In genomic region chr11:15104166-15104565, GRCh38 we compare ENCODE assay signal across 26 cellular contexts. TPM values are rescaled to one million over a fixed set of nuclear protein-coding genes. Genes with fewer than 3 reads are reported as not detected.
DNase-seq lines count a peak whose midpoint lies in the region; ATAC-seq and TF ChIP-seq lines count a peak whose summit lies in the region.
"Had no signal": no experiment of that assay in that cellular context is flagged by ENCODE, and none has a peak within 500 bp of the region (broad histone marks: within the 10 kb centered on the region; RNA-seq: fewer than 3 reads in every experiment).

No MANE protein-coding gene starts in this region.

- peaks cover 41% of the 10 kb centered on the region for H3K4me1 ChIP-seq in mammary epithelial cell (ENCODE audit: insufficient read depth, low read length)
- no peaks in the 10 kb centered on the region for H3K4me1 ChIP-seq in breast epithelium

- H4K20me1 ChIP-seq in mammary epithelial cell (ENCODE audit: insufficient read depth, low read length), result no peaks in the 10 kb centered on the region
- H4K20me1 ChIP-seq: BLaER1 treated with 17β-estradiol and CSF1 and Interleukin-3, amounts not matched to agents 10 nM and 100 nM had no signal

- POLR2A ChIA-PET in HEK293T (lab: Yijun Ruan, JAX), result no interaction called here

- no TSS peak for BruUV-seq in mammary epithelial cell (replicated peaks; lab: Mats Ljungman, UMichigan)

- H3K27ac ChIP-seq in mammary epithelial cell (ENCODE audit: insufficient read depth, low read depth, low read length) (no peak overlapping the region), breast epithelium (no peak overlapping the region)
- H3K27ac ChIP-seq: 22Rv1; BLaER1 treated with 17β-estradiol and CSF1 and Interleukin-3, amounts not matched to agents 10 nM and 100 nM; KMS-11 had no signal

- ATAC-seq in HG02970 (IDR thresholded peaks at IDR 0.05; ENCODE audit: low FRiP score, unreplicated experiment), result no peak
- ATAC-seq: CD8-positive, alpha-beta T cell; Panc1 had no signal

- WGBS in mammary epithelial cell (ENCODE audit: low coverage, missing lambda C conversion rate), result 100% methylated on average over 2 of the region's 2 CpGs
- WGBS in lower leg skin, 2 donors, result 91 to 93% methylated on average over 2 of the region's 2 CpGs

- TF ChIP-seq POLR2A in breast epithelium (IDR thresholded peaks at IDR 0.05) (no peak), lower leg skin (IDR thresholded peaks at IDR 0.05) (no peak)

- DNase-seq in mammary epithelial cell, result peak; percentile 21
- no peak for DNase-seq in breast epithelium (ENCODE audit: low spot score in 2 of 2)
- DNase-seq in amniotic epithelial cell (ENCODE audit: low read depth), result peak; percentile 19
- DNase-seq in iris pigment epithelial cell (ENCODE audit: low read depth), result peak; percentile 34
- DNase-seq in lower leg skin (ENCODE audit: low spot score in 2 of 2), result no peak
- DNase-seq in NOMO-1 treated with DMSO at 0.1 percent for 48 hours (lab: John Stamatoyannopoulos, UW; ENCODE audit: unreplicated experiment), result no peak
- no peak for DNase-seq in HEK293T (ENCODE audit: extremely low spot score)
- DNase-seq: ACHN; CD8-positive, alpha-beta T cell; DMS153; NCI-H1105; NCI-H1694; NCI-H2081; NCI-H2171; NCI-H345; NCI-H524; NCI-H774; NK-92 treated with Interleukin-12 subunit alpha and Interleukin-12 subunit beta, amount 100 ng/mL, for 24 hours; SIG-M5; SK-N-SH had no signal

- H3K27me3 ChIP-seq in mammary epithelial cell (ENCODE audit: insufficient read depth, low read length), result no peaks in the 10 kb centered on the region
- no peaks in the 10 kb centered on the region for H3K27me3 ChIP-seq in breast epithelium
- H3K27me3 ChIP-seq: BLaER1 treated with 17β-estradiol and CSF1 and Interleukin-3, amounts not matched to agents 10 nM and 100 nM had no signal

- dilution Hi-C loops in mammary epithelial cell (cut with HindIII; ENCODE audit: low sequenced_read_pairs), result loop anchor here (5.0 kb wide), 2 partner anchors 38 to 93 kb away; no protein-coding TSS in a partner anchor

- H3K4me3 ChIP-seq in mammary epithelial cell (replicated peaks in 1 of 3; ENCODE audit: insufficient read depth in 1 of 3, low read depth in 2 of 3, low read length in 3 of 3) (no peak overlapping the region), breast epithelium (no peak overlapping the region), lower leg skin (ENCODE audit: low read depth, poor library complexity, severe bottlenecking) (no peak overlapping the region)
- H3K4me3 ChIP-seq: BLaER1 treated with 17β-estradiol and CSF1 and Interleukin-3, amounts not matched to agents 10 nM and 100 nM had no signal

- no peak for TF ChIP-seq CTCF in mammary epithelial cell (conservative IDR thresholded peaks at IDR 0.05 in 1 of 2, IDR thresholded peaks at IDR 0.05 in 1 of 2; ENCODE audit: extremely low read depth in 1 of 2, insufficient read depth in 1 of 2, low read depth in 1 of 2, low read length in 2 of 2)
- no peak for TF ChIP-seq CTCF in breast epithelium (IDR thresholded peaks at IDR 0.05)
- no peak for TF ChIP-seq CTCF in lower leg skin (IDR thresholded peaks at IDR 0.05)

- CTCF ChIA-PET in mammary epithelial cell (lab: Charles Lee; ENCODE audit: low non-redundant PET) (interaction anchor here (0.5 kb wide), 1 partner anchor 54 kb away, joined by 3 read pairs; no protein-coding TSS in a partner anchor), HEK293T (lab: Yijun Ruan, JAX) (no interaction called here)

- H3K9me3 ChIP-seq in mammary epithelial cell (replicated peaks; ENCODE audit: insufficient read depth, low read length) (no peaks in the 10 kb centered on the region), breast epithelium (no peaks in the 10 kb centered on the region)
- H3K9me3 ChIP-seq: SK-N-SH had no signal

- no peaks in the 10 kb centered on the region for H3K79me2 ChIP-seq in mammary epithelial cell (ENCODE audit: insufficient read depth, low read length)

- no peak overlapping the region for H3K9ac ChIP-seq in mammary epithelial cell (ENCODE audit: insufficient read depth, low read length)
- H3K9ac ChIP-seq: BLaER1 treated with 17β-estradiol and CSF1 and Interleukin-3, amounts not matched to agents 10 nM and 100 nM; KMS-11; SK-N-SH had no signal

- H3K36me3 ChIP-seq in mammary epithelial cell (ENCODE audit: insufficient read depth, low read length) (no peaks in the 10 kb centered on the region), breast epithelium (no peaks in the 10 kb centered on the region)
- H3K36me3 ChIP-seq: BLaER1 treated with 17β-estradiol and CSF1 and Interleukin-3, amounts not matched to agents 10 nM and 100 nM had no signal

- H3K4me2 ChIP-seq in mammary epithelial cell (ENCODE audit: insufficient read depth, low read depth, low read length), result no peak overlapping the region
- H3K4me2 ChIP-seq: BLaER1 treated with 17β-estradiol and CSF1 and Interleukin-3, amounts not matched to agents 10 nM and 100 nM; KMS-11; SK-N-SH had no signal

- in situ Hi-C loops in mammary epithelial cell (cut with MboI; ENCODE audit: low sequenced_read_pairs in 2 of 2), result loop anchor here (5.0 to 10.0 kb wide), 3 partner anchors 53 to 108 kb away; no protein-coding TSS in a partner anchor

- intact Hi-C loops in mammary epithelial cell (cut with micrococcal nuclease) (loop anchor here (10.0 kb wide), 1 partner anchor 1511 kb away; no protein-coding TSS in a partner anchor), breast epithelium (cut with DNase I; ENCODE audit: low total_unique reads) (loop anchor here (10.0 kb wide), 1 partner anchor 101 kb away; no protein-coding TSS in a partner anchor), lower leg skin (cut with DNase I; ENCODE audit: low total_unique reads) (no loop called here)

- H2AFZ ChIP-seq in mammary epithelial cell (ENCODE audit: low read depth, low read length), result no peak overlapping the region

TF ChIP-seq in HEK293T, 16 proteins besides CTCF, POLR2A, EP300 and RAD21:
- TF ChIP-seq NFRKB (IDR thresholded peaks at IDR 0.05), result no peak
- no peak for TF ChIP-seq ARNT (IDR thresholded peaks at IDR 0.05)
- TF ChIP-seq SP1 (IDR thresholded peaks at IDR 0.05), result no peak
- no peak for TF ChIP-seq FOXA1 (IDR thresholded peaks at IDR 0.05)
- no peak for TF ChIP-seq L3MBTL2 (conservative IDR thresholded peaks at IDR 0.05)
- TF ChIP-seq BHLHE40 (IDR thresholded peaks at IDR 0.05; ENCODE audit: borderline replicate concordance), result no peak
- TF ChIP-seq, protein P1, sequence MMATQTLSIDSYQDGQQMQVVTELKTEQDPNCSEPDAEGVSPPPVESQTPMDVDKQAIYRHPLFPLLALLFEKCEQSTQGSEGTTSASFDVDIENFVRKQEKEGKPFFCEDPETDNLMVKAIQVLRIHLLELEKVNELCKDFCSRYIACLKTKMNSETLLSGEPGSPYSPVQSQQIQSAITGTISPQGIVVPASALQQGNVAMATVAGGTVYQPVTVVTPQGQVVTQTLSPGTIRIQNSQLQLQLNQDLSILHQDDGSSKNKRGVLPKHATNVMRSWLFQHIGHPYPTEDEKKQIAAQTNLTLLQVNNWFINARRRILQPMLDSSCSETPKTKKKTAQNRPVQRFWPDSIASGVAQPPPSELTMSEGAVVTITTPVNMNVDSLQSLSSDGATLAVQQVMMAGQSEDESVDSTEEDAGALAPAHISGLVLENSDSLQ (IDR thresholded peaks at IDR 0.05), result no peak
- TF ChIP-seq CTBP1 (IDR thresholded peaks at IDR 0.05; ENCODE audit: borderline replicate concordance), result no peak
- no peak for TF ChIP-seq FOXK2 (IDR thresholded peaks at IDR 0.05)
- no peak for TF ChIP-seq SUZ12 (IDR thresholded peaks at IDR 0.05)
- TF ChIP-seq FOXM1 (IDR thresholded peaks at IDR 0.05; ENCODE audit: borderline replicate concordance), result no peak
- TF ChIP-seq ZNF384 (IDR thresholded peaks at IDR 0.05), result no peak
- TF ChIP-seq TARDBP (IDR thresholded peaks at IDR 0.05), result no peak
- TF ChIP-seq LEF1 (IDR thresholded peaks at IDR 0.05; ENCODE audit: borderline replicate concordance), result no peak
- no peak for TF ChIP-seq HDGF (IDR thresholded peaks at IDR 0.05; ENCODE audit: borderline replicate concordance)
- no peak for TF ChIP-seq ELF4 (IDR thresholded peaks at IDR 0.05)
TF ChIP-seq in HEK293T: peak in this region for 0.

RNA-seq across cellular contexts. Expression of gene INSC, which starts 10.6 kb away (rescaled TPM):
- total RNA-seq in mammary epithelial cell (1 to 10 TPM in 1 of 2 donors, under 1 TPM in 1; 0.67 to 2.0 TPM), breast epithelium (under 1 TPM in 2 of 3 donors, not detected in 1; 0.33 to 0.88 TPM), lower leg skin (under 1 TPM in 2 of 4 donors, not detected in 2; 0.23 to 0.27 TPM)
- polyA plus RNA-seq in mammary epithelial cell, result 0.63 TPM
- 15.4 TPM for polyA minus RNA-seq in mammary epithelial cell
- total RNA-seq: CD8-positive, alpha-beta T cell; Daoy had no signal
- polyA plus RNA-seq: SK-N-SH had no signal

RNA-seq across cellular contexts. Expression of gene CALCB, which starts 30.8 kb away (rescaled TPM):
- under 1 TPM; 0.33 to 0.99 TPM for total RNA-seq in mammary epithelial cell
- polyA plus RNA-seq in mammary epithelial cell, result not detected
- polyA minus RNA-seq in mammary epithelial cell, result not detected
- not detected for total RNA-seq in breast epithelium
- not detected for total RNA-seq in lower leg skin
- total RNA-seq: Daoy had no signal

Comparison
In these comparisons a context has a peak if more than half of its experiments do, and no peak if none do; other contexts are left out.
1. DNase-seq: peak in mammary epithelial cell (single experiment), amniotic epithelial cell (single experiment) and iris pigment epithelial cell (single experiment); none in breast epithelium (0 of 2), lower leg skin (0 of 2), NOMO-1 treated with DMSO at 0.1 percent for 48 hours (single experiment) and HEK293T (single experiment).